Comparison of ENCODE assay signal across 8 cellular contexts in the genomic region with DNA sequence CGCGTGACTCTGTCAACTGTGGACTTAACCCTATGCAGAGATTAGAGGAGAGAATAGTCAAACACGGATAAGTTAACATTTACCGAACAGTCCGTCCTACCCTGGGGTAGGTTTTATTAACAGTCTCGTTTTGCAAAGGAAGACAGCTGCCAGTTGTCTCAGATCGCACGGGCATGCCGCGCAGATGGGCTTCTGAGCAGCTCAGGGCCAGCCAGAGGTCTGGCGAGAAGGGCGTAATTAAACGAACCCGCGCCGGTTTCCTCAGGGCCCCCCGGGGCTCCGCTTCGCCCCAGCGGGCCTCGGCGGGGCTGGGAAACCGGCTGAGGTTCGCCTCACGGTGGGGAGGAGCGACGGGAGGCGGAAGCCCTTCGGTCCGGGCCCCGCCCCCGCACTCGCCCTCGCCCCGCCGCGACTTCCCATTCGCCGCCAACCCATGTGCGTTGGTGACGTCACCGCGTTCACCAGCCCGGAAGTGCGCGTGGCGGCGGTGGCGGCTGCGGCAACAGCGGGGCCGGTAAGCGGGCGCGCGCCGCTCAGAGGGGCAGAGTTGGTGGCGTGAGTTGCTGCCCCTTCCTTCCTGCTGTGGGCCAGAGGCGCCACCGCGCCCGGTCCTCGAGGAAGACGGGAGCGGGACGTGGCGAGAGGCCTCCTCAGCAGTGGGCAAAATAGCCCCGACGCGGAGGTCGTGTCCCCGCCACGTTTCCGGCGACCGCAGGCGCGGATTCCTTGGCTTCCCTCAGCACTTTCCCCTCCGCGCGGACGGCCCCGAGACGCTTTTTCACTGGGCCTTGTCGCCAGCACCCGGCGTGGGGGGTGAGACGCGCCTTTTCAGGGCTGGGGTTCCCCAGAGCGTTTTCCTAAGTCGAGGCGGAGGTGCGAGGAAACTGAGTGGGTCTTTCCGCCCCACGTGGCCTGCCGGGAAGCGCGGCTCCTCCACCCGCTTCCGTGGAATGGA. TPM values are rescaled to one million over a fixed set of nuclear protein-coding genes. Genes with fewer than 3 reads are reported as not detected.
DNase-seq lines count a peak whose midpoint lies in the region; ATAC-seq and TF ChIP-seq lines count a peak whose summit lies in the region.

A gene (plus strand): TSS at position 464 of the 955 bp plus-strand sequence. CDS start 2,101 bp downstream, outside the sequence.

- H3K4me3 Mint-ChIP-seq in activated naive CD8-positive, alpha-beta T cell = peak within 1 kb of the TSS; percentile 98

- TF ChIP-seq POLR2A in GM10847 (IDR thresholded peaks at IDR 0.05; ENCODE audit: extremely low read depth, insufficient read length) = peak; percentile 93

- ATAC-seq in HG02623 (IDR thresholded peaks at IDR 0.05; ENCODE audit: unreplicated experiment) = peak; percentile 95
- ATAC-seq in omental fat pad (ENCODE audit: low FRiP score) = peak; percentile 100

- no peaks in the 10 kb centered on the region for H3K9me3 Mint-ChIP-seq in activated naive CD8-positive, alpha-beta T cell (ENCODE audit: low read depth)

- H3K36me3 Mint-ChIP-seq in activated naive CD8-positive, alpha-beta T cell = peaks cover 7% of the 10 kb centered on the region

- peak within 1 kb of the TSS; percentile 85 for H3K27ac ChIP-seq in temporal lobe (ENCODE audit: low read depth, low read length)

- peak within 1 kb of the TSS; percentile 97 for H3K27ac Mint-ChIP-seq in activated naive CD8-positive, alpha-beta T cell

- no peak for TF ChIP-seq CTCF in omental fat pad (IDR thresholded peaks at IDR 0.05)

- H3K4me1 Mint-ChIP-seq in activated naive CD8-positive, alpha-beta T cell (ENCODE audit: low read depth) = peaks cover 39% of the 10 kb centered on the region

- DNase-seq in NCI-H1092 treated with DMSO at 0.1 percent for 48 hours (lab: John Stamatoyannopoulos, UW) (peak; percentile 85), SKM-1 treated with dmso at 0.1 percent for 144 hours (lab: John Stamatoyannopoulos, UW; ENCODE audit: unreplicated experiment) (peak; percentile 89), glomerular visceral epithelial cell (ENCODE audit: extremely low spot score) (peak; percentile 92), omental fat pad (ENCODE audit: low spot score) (peak; percentile 97)

- H3K27me3 Mint-ChIP-seq in activated naive CD8-positive, alpha-beta T cell = no peaks in the 10 kb centered on the region

RNA-seq across cellular contexts. Expression of the gene that starts here (rescaled TPM):
- total RNA-seq in omental fat pad (10 to 100 TPM; 16.0 to 42.7 (median 27.6) TPM), temporal lobe (34.9 TPM)

Comparison
In these comparisons a context has a peak if more than half of its experiments do, and no peak if none do; other contexts are left out.
1. Peak in every context shown above with its lines: DNase-seq, ATAC-seq and H3K27ac ChIP-seq.